11 cellular contexts compared by ENCODE assay signal in genomic region chr18:77112161-77112801, GRCh38. TPM values are rescaled to one million over a fixed set of nuclear protein-coding genes. Genes with fewer than 3 reads are reported as not detected.
DNase-seq lines count a peak whose midpoint lies in the region; ATAC-seq, FAIRE-seq and TF ChIP-seq lines count a peak whose summit lies in the region.
"Had no signal": no experiment of that assay in that cellular context is flagged by ENCODE, and none has a peak within 500 bp of the region (broad histone marks: within the 10 kb centered on the region; RNA-seq: fewer than 3 reads in every experiment).

No MANE protein-coding gene starts in this region.

- TF ChIP-seq CTCF in MCF 10A (IDR thresholded peaks at IDR 0.05; ENCODE audit: unreplicated experiment) (no peak), mammary epithelial cell (conservative IDR thresholded peaks at IDR 0.05 in 1 of 2, IDR thresholded peaks at IDR 0.05 in 1 of 2; ENCODE audit: extremely low read depth in 1 of 2, insufficient read depth in 1 of 2, low read depth in 1 of 2, low read length in 2 of 2) (no peak), GM12878 (IDR thresholded peaks at IDR 0.05 in 2 of 3, conservative IDR thresholded peaks at IDR 0.05 in 1 of 3; ENCODE audit: control insufficient read depth in 2 of 3, extremely low read depth in 1 of 3, insufficient read depth in 1 of 3, low read depth in 3 of 3, low read length in 3 of 3) (no peak), vagina (IDR thresholded peaks at IDR 0.05) (no peak), progenitor cell of endocrine pancreas (IDR thresholded peaks at IDR 0.05; ENCODE audit: unreplicated experiment) (no peak), WERI-Rb-1 (IDR thresholded peaks at IDR 0.05; ENCODE audit: low read depth, low read length) (no peak)

- H3K4me1 Mint-ChIP-seq in MCF 10A (ENCODE audit: insufficient read depth, unreplicated experiment) (peaks cover 39% of the 10 kb centered on the region), memory B cell (peaks cover 34% of the 10 kb centered on the region), progenitor cell of endocrine pancreas (ENCODE audit: low read depth) (peaks cover 32% of the 10 kb centered on the region)

- H3K9me3 ChIP-seq in mammary epithelial cell (replicated peaks; ENCODE audit: insufficient read depth, low read length) (no peaks in the 10 kb centered on the region), GM12878 (replicated peaks; ENCODE audit: control insufficient read depth, insufficient read depth, low read length) (no peaks in the 10 kb centered on the region), vagina (no peaks in the 10 kb centered on the region), WERI-Rb-1 (ENCODE audit: severe bottlenecking) (no peaks in the 10 kb centered on the region)

- BruUV-seq in MCF 10A (replicated peaks; lab: Mats Ljungman, UMichigan) (no TSS peak), mammary epithelial cell (replicated peaks; lab: Mats Ljungman, UMichigan) (no TSS peak), GM12878 (replicated peaks; lab: Mats Ljungman, UMichigan) (no TSS peak)

- no peak for TF ChIP-seq EP300 in GM12878 (IDR thresholded peaks at IDR 0.05; ENCODE audit: borderline replicate concordance in 1 of 2, control insufficient read depth in 1 of 2, low read depth in 2 of 2, low read length in 2 of 2)

- H3K27ac Mint-ChIP-seq in MCF 10A (ENCODE audit: low read depth, unreplicated experiment) (peak overlapping the region; percentile 63), memory B cell (peak overlapping the region; percentile 42), progenitor cell of endocrine pancreas (no peak overlapping the region)

- H4K20me1 ChIP-seq in mammary epithelial cell (ENCODE audit: insufficient read depth, low read length) (no peaks in the 10 kb centered on the region), GM12878 (ENCODE audit: control insufficient read depth, insufficient read depth) (peaks cover 2% of the 10 kb centered on the region; the same call in 1 of the 2 replicates)

- H3K4me3 ChIP-seq in mammary epithelial cell (replicated peaks in 1 of 3; ENCODE audit: insufficient read depth in 1 of 3, low read depth in 2 of 3, low read length in 3 of 3), result no peak overlapping the region
- no peak overlapping the region for H3K4me3 ChIP-seq in GM12878
- H3K4me3 ChIP-seq in vagina, result no peak overlapping the region
- H3K4me3 ChIP-seq in WERI-Rb-1 (ENCODE audit: low read depth, low read length), result no peak overlapping the region

- ATAC-seq in GM12878 (no peak), memory B cell (ENCODE audit: low read depth) (no peak)
- ATAC-seq: stimulated activated naive CD8-positive, alpha-beta T cell treated with anti-CD3 and anti-CD28 coated beads, Interleukin-15, Interleukin-2, amounts not matched to agents 100 U/mL and 50 U/mL, for 24 hours had no signal

- H3K27ac ChIP-seq in mammary epithelial cell (ENCODE audit: insufficient read depth, low read depth, low read length) (no peak overlapping the region), GM12878 (ENCODE audit: control insufficient read depth, insufficient read depth) (no peak overlapping the region), vagina (peak overlapping the region; percentile 95), WERI-Rb-1 (no peak overlapping the region)

- dilution Hi-C loops in mammary epithelial cell (cut with HindIII; ENCODE audit: low sequenced_read_pairs), result loop anchor here (5.0 kb wide), 1 partner anchor 40 kb away; no protein-coding TSS in a partner anchor

- H3K9ac ChIP-seq in mammary epithelial cell (ENCODE audit: insufficient read depth, low read length) (no peak overlapping the region), GM12878 (ENCODE audit: control insufficient read depth, insufficient read depth, low read length) (no peak overlapping the region)

- FAIRE-seq in GM12878 (lab: Jason Lieb, UNC), result no peak
- FAIRE-seq in frontal cortex (lab: Jason Lieb, UNC), result no peak

- in situ Hi-C loops in mammary epithelial cell (cut with MboI; ENCODE audit: low sequenced_read_pairs in 2 of 2) (no loop called here), GM12878 (cut with MboI) (loop anchor here (25.0 kb wide), 1 partner anchor 1900 kb away; the partner anchor contains the start of genes PTGR3 and TSHZ1)

- H3K4me2 ChIP-seq in mammary epithelial cell (ENCODE audit: insufficient read depth, low read depth, low read length), result no peak overlapping the region
- H3K4me2 ChIP-seq in GM12878 (ENCODE audit: control insufficient read depth, insufficient read depth), result no peak overlapping the region

- intact Hi-C loops in MCF 10A (cut with micrococcal nuclease) (no loop called here), mammary epithelial cell (cut with micrococcal nuclease) (no loop called here), GM12878 (cut with micrococcal nuclease; ENCODE audit: unreplicated experiment) (no loop called here), vagina (cut with DNase I) (no loop called here)

- RAD21 ChIA-PET in GM12878 (lab: Charles Lee; ENCODE audit: unreplicated experiment), result interaction anchor here (1.0 kb wide), 1 partner anchor 15 kb away, joined by 3 read pairs; no protein-coding TSS in a partner anchor

- H3K36me3 ChIP-seq in mammary epithelial cell (ENCODE audit: insufficient read depth, low read length) (peaks cover 3% of the 10 kb centered on the region), GM12878 (ENCODE audit: control insufficient read depth in 2 of 2, insufficient read depth in 2 of 2, low read length in 1 of 2) (peaks cover 3 to 11% of the 10 kb centered on the region in 2 experiments; a peak in 3 of 4 replicates), vagina (no peaks in the 10 kb centered on the region), WERI-Rb-1 (no peaks in the 10 kb centered on the region)

- H3K79me2 ChIP-seq in mammary epithelial cell (ENCODE audit: insufficient read depth, low read length), result peaks cover 57% of the 10 kb centered on the region
- H3K79me2 ChIP-seq in GM12878 (ENCODE audit: control insufficient read depth, insufficient read depth, low read length), result peaks cover 45% of the 10 kb centered on the region

- no peak for TF ChIP-seq RAD21 in GM12878 (IDR thresholded peaks at IDR 0.05; ENCODE audit: insufficient read depth, low read depth, low read length)

- no peak overlapping the region for H3K4me3 Mint-ChIP-seq in MCF 10A (ENCODE audit: unreplicated experiment)
- no peak overlapping the region for H3K4me3 Mint-ChIP-seq in memory B cell
- H3K4me3 Mint-ChIP-seq in progenitor cell of endocrine pancreas (ENCODE audit: low read depth), result no peak overlapping the region

- H3K27me3 Mint-ChIP-seq in MCF 10A (ENCODE audit: insufficient read depth, unreplicated experiment) (no peaks in the 10 kb centered on the region), memory B cell (no peaks in the 10 kb centered on the region), progenitor cell of endocrine pancreas (no peaks in the 10 kb centered on the region)

- SMC1A ChIA-PET in GM12878 (lab: Charles Lee; ENCODE audit: uncharacterized antibody, unreplicated experiment), result interaction anchor here (0.7 to 5.2 kb wide), 3 partner anchors 9 to 51 kb away, joined by 3 to 45 read pairs (median 4); no protein-coding TSS in a partner anchor

- H3K4me1 ChIP-seq in mammary epithelial cell (ENCODE audit: insufficient read depth, low read length) (peaks cover 37% of the 10 kb centered on the region), GM12878 (ENCODE audit: control insufficient read depth, insufficient read depth, low read length) (peaks cover 20% of the 10 kb centered on the region), vagina (peaks cover 81% of the 10 kb centered on the region)

- TF ChIP-seq POLR2A in GM12878 (IDR thresholded peaks at IDR 0.05; ENCODE audit: low read depth, low read length) (peak; percentile 23; the same call in 1 of the 2 replicates), vagina (IDR thresholded peaks at IDR 0.05) (no peak)

- 97% methylated on average over 30 of the region's 39 CpGs for WGBS in mammary epithelial cell (ENCODE audit: low coverage, missing lambda C conversion rate)
- 94% methylated on average over 37 of the region's 39 CpGs for WGBS in GM12878 (ENCODE audit: insufficient coverage, insufficient replicate concordance, low lambda C conversion rate, missing lambda C conversion rate)

- POLR2A ChIA-PET in MCF 10A (lab: Yijun Ruan, JAX), result interaction anchor here (0.6 to 1.1 kb wide), 2 partner anchors 23 to 42 kb away, joined by 3 read pairs; no protein-coding TSS in a partner anchor
- POLR2A ChIA-PET in GM12878 (lab: Charles Lee), result interaction anchor here (0.5 to 1.7 kb wide), 2 partner anchors 10 to 15 kb away, joined by 3 to 4 read pairs; no protein-coding TSS in a partner anchor

- CTCF ChIA-PET in MCF 10A (lab: Yijun Ruan, JAX) (no interaction called here), mammary epithelial cell (lab: Charles Lee; ENCODE audit: low non-redundant PET) (no interaction called here), GM12878 (lab: Yijun Ruan, JAX) (interaction anchor here (1.5 kb wide), 1 partner anchor 10 kb away, joined by 4 read pairs; no protein-coding TSS in a partner anchor)

- H3K9me3 Mint-ChIP-seq in MCF 10A (ENCODE audit: unreplicated experiment) (no peaks in the 10 kb centered on the region), memory B cell (no peaks in the 10 kb centered on the region), progenitor cell of endocrine pancreas (ENCODE audit: low read depth) (no peaks in the 10 kb centered on the region)

- DNase-seq in MCF 10A (ENCODE audit: unreplicated experiment) (no peak), mammary epithelial cell (no peak), GM12878 (ENCODE audit: low read depth, low spot score) (no peak), memory B cell (ENCODE audit: low spot score in 2 of 2) (no peak), vagina (ENCODE audit: extremely low spot score in 2 of 2) (peak in 1 of 2 donors; percentile 77), frontal cortex (ENCODE audit: low spot score in 2 of 2) (no peak), progenitor cell of endocrine pancreas (ENCODE audit: low spot score, unreplicated experiment) (no peak), WERI-Rb-1 (no peak)
- DNase-seq: NCI-H2171 treated with DMSO at 0.1 percent for 48 hours; stimulated activated CD4-positive, alpha-beta T cell treated with anti-CD3 and anti-CD28 coated beads, Interleukin-15, amount 100 ng/mL, for 24 hours; stimulated activated naive CD8-positive, alpha-beta T cell treated with anti-CD3 and anti-CD28 coated beads, Interleukin-15, Interleukin-2, amounts not matched to agents 100 U/mL and 50 U/mL, for 24 hours had no signal

- no peaks in the 10 kb centered on the region for H3K27me3 ChIP-seq in mammary epithelial cell (ENCODE audit: insufficient read depth, low read length)
- no peaks in the 10 kb centered on the region for H3K27me3 ChIP-seq in GM12878 (replicated peaks in 1 of 2; ENCODE audit: control insufficient read depth in 2 of 2, insufficient read depth in 2 of 2, low read length in 1 of 2)
- H3K27me3 ChIP-seq in vagina, result no peaks in the 10 kb centered on the region
- no peaks in the 10 kb centered on the region for H3K27me3 ChIP-seq in WERI-Rb-1 (ENCODE audit: insufficient read depth, low read depth, severe bottlenecking)

- H3K36me3 Mint-ChIP-seq in MCF 10A (ENCODE audit: insufficient read depth, unreplicated experiment) (peaks cover 11% of the 10 kb centered on the region), memory B cell (peaks cover 16% of the 10 kb centered on the region), progenitor cell of endocrine pancreas (ENCODE audit: insufficient read depth) (peaks cover 8% of the 10 kb centered on the region)

- H2AFZ ChIP-seq in mammary epithelial cell (ENCODE audit: low read depth, low read length) (no peak overlapping the region), GM12878 (ENCODE audit: control insufficient read depth, low read depth, low read length) (no peak overlapping the region)

RNA-seq across cellular contexts. Expression of gene MBP, which starts 20.3 kb away (rescaled TPM):
- total RNA-seq in MCF 10A (2022), result 31.6 and 31.7 TPM in 2 replicates
- total RNA-seq in mammary epithelial cell, result 10 to 100 TPM; 30.7 to 43.3 TPM
- polyA plus RNA-seq in mammary epithelial cell, result 17.2 TPM
- polyA minus RNA-seq in mammary epithelial cell, result 45.9 TPM
- 143 and 147 TPM in 2 replicates for total RNA-seq in GM12878 (2013; cell fraction: nucleolus; rRNA removed)
- total RNA-seq in GM12878 (2014; rRNA removed), result 41.1 and 43.2 TPM in 2 replicates
- 33.5 and 34.6 TPM in 2 replicates for total RNA-seq in GM12878 (2014; rRNA removed; fragmentation: Illumina TruSeq; extraction: Trizol)
- total RNA-seq in GM12878 (2021), result 52.5 and 55.8 TPM in 2 replicates
- 19.6 TPM for polyA plus RNA-seq in GM12878 (2011; ENCODE audit: low read depth)
- polyA plus RNA-seq in GM12878 (2011; rRNA removed), result 67.8 and 75.9 TPM in 2 replicates
- 43.5 and 56.5 TPM in 2 replicates for polyA plus RNA-seq in GM12878 (2011; cell fraction: cytosol; rRNA removed)
- 42.3 and 48.6 TPM in 2 replicates for polyA plus RNA-seq in GM12878 (2011; cell fraction: nucleus; rRNA removed)
- 22.9 and 32.1 TPM in 2 replicates for polyA plus RNA-seq in GM12878 (2012)
- 38.6 and 41.9 TPM in 2 replicates for polyA plus RNA-seq in GM12878 (2014; fragmentation: Illumina TruSeq; extraction: Trizol)
- polyA plus RNA-seq in GM12878 (2014; fragmentation: Nextera tagmentation; extraction: Ambion mirVana), result 10 to 100 TPM; 12.2 to 13.3 TPM
- polyA plus RNA-seq in GM12878 (2014; rRNA removed), result 34.0 and 35.0 TPM in 2 replicates
- 10 to 100 TPM; 42.2 to 42.4 TPM for polyA plus RNA-seq in GM12878 (2016; fragmentation: Nextera tagmentation; extraction: Ambion mirVana)
- 65.0 and 79.1 TPM in 2 replicates for polyA minus RNA-seq in GM12878 (2011; rRNA and poly(A)+ RNA removed)
- 29.4 and 33.1 TPM in 2 replicates for polyA minus RNA-seq in GM12878 (2011; cell fraction: cytosol; rRNA and poly(A)+ RNA removed)
- 36.0 and 54.1 TPM in 2 replicates for polyA minus RNA-seq in GM12878 (2011; cell fraction: nucleus; rRNA and poly(A)+ RNA removed)
- total RNA-seq in vagina, result 33.6 TPM
- total RNA-seq in frontal cortex, result 7.7 TPM
- 38.4 and 39.0 TPM in 2 replicates for total RNA-seq in progenitor cell of endocrine pancreas
